Comparison of ENCODE assay signal across 9 cellular contexts in the genomic region with DNA sequence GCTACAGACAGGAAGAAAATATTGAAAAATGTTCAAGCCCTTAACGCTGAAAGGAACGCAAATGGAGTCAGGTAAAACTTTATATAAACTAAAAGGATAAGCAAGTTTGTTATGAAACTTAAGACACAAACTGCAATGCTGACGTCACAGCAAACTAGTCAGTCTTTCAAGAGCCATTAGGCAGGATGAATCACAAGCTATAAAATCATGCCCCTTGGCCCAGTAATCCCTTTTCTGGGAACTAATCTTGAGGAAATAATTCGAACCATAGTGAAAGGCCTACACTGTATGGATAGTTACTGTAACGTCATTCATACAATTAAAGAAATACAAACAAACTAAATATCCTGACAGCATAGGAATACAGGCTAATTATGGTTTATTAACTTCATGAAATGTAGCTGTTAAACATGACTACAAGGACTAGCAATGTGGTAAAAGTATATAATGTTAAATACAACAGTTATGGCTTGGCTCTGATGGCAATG. TPM values are rescaled to one million over a fixed set of nuclear protein-coding genes. Genes with fewer than 3 reads are reported as not detected.
A peak's percentile ranks its signal among the peaks of the same experiment; 100 is the strongest.
DNase-seq lines count a peak whose midpoint lies in the region; ATAC-seq and TF ChIP-seq lines count a peak whose summit lies in the region.
"Had no signal": no experiment of that assay in that cellular context is flagged by ENCODE, and none has a peak within 500 bp of the region (broad histone marks: within the 10 kb centered on the region; RNA-seq: fewer than 3 reads in every experiment).

No MANE protein-coding gene starts in this region.

- CTCF ChIA-PET in mammary epithelial cell (lab: Charles Lee; ENCODE audit: low non-redundant PET): interaction anchor here (0.6 kb wide), 1 partner anchor 123 kb away, joined by 3 read pairs; a partner anchor contains a TSS

- no peak overlapping the region for H3K23ac ChIP-seq in mesenchymal stem cell (ENCODE audit: low read length in 2 of 2)
- no peak overlapping the region for H3K23ac ChIP-seq in neuronal stem cell (ENCODE audit: low read depth, low read length, poor library complexity)

- DNase-seq in AG09319 (ENCODE audit: extremely low read depth, low read depth): peak; percentile 86
- peak; percentile 60 for DNase-seq in MV-4-11 (lab: John Stamatoyannopoulos, UW)
- peak; percentile 93 for DNase-seq in mammary epithelial cell
- peak; percentile 98 for DNase-seq in mesenchymal stem cell
- DNase-seq in NCI-H128 (lab: John Stamatoyannopoulos, UW; ENCODE audit: unreplicated experiment): no peak
- DNase-seq in neuronal stem cell (ENCODE audit: low spot score): no peak
- no peak for DNase-seq in gastrocnemius medialis
- DNase-seq: NCI-H1092 had no signal

- peaks cover 17% of the 10 kb centered on the region for H3K4me1 ChIP-seq in mammary epithelial cell (ENCODE audit: insufficient read depth, low read length)
- no peaks in the 10 kb centered on the region for H3K4me1 ChIP-seq in mesenchymal stem cell (ENCODE audit: control insufficient read depth, insufficient read depth, low read depth, low read length)
- peaks cover 4 to 10% of the 10 kb centered on the region in 2 donors for H3K4me1 ChIP-seq in neuronal stem cell (ENCODE audit: control insufficient read depth in 2 of 2, insufficient read depth in 1 of 2, low read depth in 1 of 2, low read length in 2 of 2)
- peaks cover 0 to 8% of the 10 kb centered on the region in 2 donors for H3K4me1 ChIP-seq in gastrocnemius medialis

- H3K9me3 ChIP-seq in mammary epithelial cell (replicated peaks; ENCODE audit: insufficient read depth, low read length) (no peaks in the 10 kb centered on the region), mesenchymal stem cell (ENCODE audit: control insufficient read depth, low read length) (no peaks in the 10 kb centered on the region), neuronal stem cell (replicated peaks in 1 of 2; ENCODE audit: control insufficient read depth in 2 of 2, insufficient read depth in 1 of 2, low read depth in 1 of 2, low read length in 2 of 2) (no peaks in the 10 kb centered on the region), gastrocnemius medialis (no peaks in the 10 kb centered on the region)

- no peak overlapping the region for H2BK5ac ChIP-seq in mesenchymal stem cell (ENCODE audit: low read depth, low read length, poor library complexity, severe bottlenecking)
- no peak overlapping the region for H2BK5ac ChIP-seq in neuronal stem cell (ENCODE audit: low read length)

- H3K4me2 ChIP-seq in mammary epithelial cell (ENCODE audit: insufficient read depth, low read depth, low read length): no peak overlapping the region
- no peak overlapping the region for H3K4me2 ChIP-seq in mesenchymal stem cell (ENCODE audit: low read length, poor library complexity, severe bottlenecking)
- no peak overlapping the region for H3K4me2 ChIP-seq in neuronal stem cell (ENCODE audit: insufficient read depth, low read length, poor library complexity, severe bottlenecking)

- ATAC-seq in gastrocnemius medialis (no peak), GM18511 (IDR thresholded peaks at IDR 0.05; ENCODE audit: unreplicated experiment) (no peak)

- H2BK12ac ChIP-seq in mesenchymal stem cell (ENCODE audit: low read length in 2 of 2) (no peak overlapping the region), neuronal stem cell (ENCODE audit: low read length) (no peak overlapping the region)

- H3K4ac ChIP-seq in mesenchymal stem cell (ENCODE audit: low read depth in 1 of 2, low read length in 2 of 2): no peak overlapping the region
- H3K4ac ChIP-seq in neuronal stem cell (ENCODE audit: low read length): no peak overlapping the region

- H2BK15ac ChIP-seq in mesenchymal stem cell (ENCODE audit: low read depth, poor library complexity, severe bottlenecking): no peak overlapping the region
- no peak overlapping the region for H2BK15ac ChIP-seq in neuronal stem cell (ENCODE audit: low read length)

- H3K27ac ChIP-seq in mammary epithelial cell (ENCODE audit: insufficient read depth, low read depth, low read length) (peak overlapping the region; percentile 46), mesenchymal stem cell (ENCODE audit: low read length, poor library complexity, severe bottlenecking) (no peak overlapping the region), neuronal stem cell (replicated peaks; ENCODE audit: low read length) (no peak overlapping the region), gastrocnemius medialis (no peak overlapping the region)

- H3K14ac ChIP-seq in mesenchymal stem cell (ENCODE audit: low read length in 2 of 2) (no peak overlapping the region), neuronal stem cell (ENCODE audit: low read length) (no peak overlapping the region)

- TF ChIP-seq POLR2A in gastrocnemius medialis (IDR thresholded peaks at IDR 0.05): no peak

- H2AK5ac ChIP-seq in mesenchymal stem cell (ENCODE audit: low read length, severe bottlenecking) (no peak overlapping the region), neuronal stem cell (ENCODE audit: low read depth, low read length) (no peak overlapping the region)

- H3K27me3 ChIP-seq in mammary epithelial cell (ENCODE audit: insufficient read depth, low read length): no peaks in the 10 kb centered on the region
- H3K27me3 ChIP-seq in mesenchymal stem cell (ENCODE audit: control insufficient read depth in 1 of 2, insufficient read depth in 1 of 2, low read length in 2 of 2): no peaks in the 10 kb centered on the region
- H3K27me3 ChIP-seq in neuronal stem cell (ENCODE audit: control insufficient read depth in 3 of 3, insufficient read depth in 3 of 3, low read depth in 1 of 3, low read length in 3 of 3): no peaks in the 10 kb centered on the region
- H3K27me3 ChIP-seq in gastrocnemius medialis: no peaks in the 10 kb centered on the region

- in situ Hi-C loops in mammary epithelial cell (cut with MboI; ENCODE audit: low sequenced_read_pairs in 2 of 2): no loop called here
- in situ Hi-C loops in gastrocnemius medialis (cut with MboI; ENCODE audit: low sequenced_read_pairs in 4 of 4): no loop called here

- no peaks in the 10 kb centered on the region for H4K20me1 ChIP-seq in mammary epithelial cell (ENCODE audit: insufficient read depth, low read length)

- H3K9ac ChIP-seq in mammary epithelial cell (ENCODE audit: insufficient read depth, low read length): no peak overlapping the region
- peak overlapping the region; percentile 75 for H3K9ac ChIP-seq in mesenchymal stem cell (ENCODE audit: low read length)
- H3K9ac ChIP-seq in neuronal stem cell (ENCODE audit: low read depth, low read length, poor library complexity): no peak overlapping the region

- 51% methylated on average over 5 of the region's 5 CpGs for WGBS in mammary epithelial cell (ENCODE audit: low coverage, missing lambda C conversion rate)
- WGBS in mesenchymal stem cell: 44% methylated on average over 2 of the region's 5 CpGs
- no CpG with 5 or more reads among the region's 5 CpGs for WGBS in neuronal stem cell (ENCODE audit: extremely low coverage in 2 of 2, insufficient read length in 2 of 2, insufficient replicate concordance in 1 of 2), 2 donors

- intact Hi-C loops in mammary epithelial cell (cut with micrococcal nuclease): no loop called here
- intact Hi-C loops in gastrocnemius medialis (cut with DNase I; ENCODE audit: low total_unique reads): no loop called here

- H3K36me3 ChIP-seq in mammary epithelial cell (ENCODE audit: insufficient read depth, low read length): no peaks in the 10 kb centered on the region
- H3K36me3 ChIP-seq in mesenchymal stem cell (ENCODE audit: control insufficient read depth in 1 of 2, insufficient read depth in 2 of 2, low read depth in 1 of 2, low read length in 2 of 2): peaks cover 3 to 35% of the 10 kb centered on the region in 2 experiments
- peaks cover 0 to 2% of the 10 kb centered on the region in 2 donors for H3K36me3 ChIP-seq in neuronal stem cell (replicated peaks in 1 of 2; ENCODE audit: control insufficient read depth in 2 of 2, insufficient read depth in 2 of 2, low read length in 2 of 2)
- H3K36me3 ChIP-seq in gastrocnemius medialis: peaks cover 0 to 5% of the 10 kb centered on the region in 2 donors

- H2BK120ac ChIP-seq in mesenchymal stem cell (ENCODE audit: low read depth, low read length) (no peak overlapping the region), neuronal stem cell (ENCODE audit: low read depth, low read length) (no peak overlapping the region)

- no TSS peak for BruUV-seq in mammary epithelial cell (replicated peaks; lab: Mats Ljungman, UMichigan)

- dilution Hi-C loops in mammary epithelial cell (cut with HindIII; ENCODE audit: low sequenced_read_pairs): no loop called here

- H2AFZ ChIP-seq in mammary epithelial cell (ENCODE audit: low read depth, low read length) (no peak overlapping the region), mesenchymal stem cell (ENCODE audit: low read depth, low read length) (no peak overlapping the region), neuronal stem cell (ENCODE audit: low read length) (no peak overlapping the region)

- TF ChIP-seq CTCF in AG09319 (IDR thresholded peaks at IDR 0.05; ENCODE audit: low read depth, low read length): no peak
- TF ChIP-seq CTCF in mammary epithelial cell (conservative IDR thresholded peaks at IDR 0.05 in 1 of 2, IDR thresholded peaks at IDR 0.05 in 1 of 2; ENCODE audit: extremely low read depth in 1 of 2, insufficient read depth in 1 of 2, low read depth in 1 of 2, low read length in 2 of 2): no peak
- no peak for TF ChIP-seq CTCF in gastrocnemius medialis (IDR thresholded peaks at IDR 0.05 in 4 of 5, conservative IDR thresholded peaks at IDR 0.05 in 1 of 5)

- H3K79me1 ChIP-seq in mesenchymal stem cell (replicated peaks; ENCODE audit: low read length, poor library complexity, severe bottlenecking): no peaks in the 10 kb centered on the region
- no peaks in the 10 kb centered on the region for H3K79me1 ChIP-seq in neuronal stem cell (ENCODE audit: low read depth, low read length)

- no peak overlapping the region for H4K8ac ChIP-seq in mesenchymal stem cell (ENCODE audit: low read length)
- H4K8ac ChIP-seq in neuronal stem cell (ENCODE audit: low read depth, low read length): no peak overlapping the region

- H4K91ac ChIP-seq in mesenchymal stem cell (ENCODE audit: low read length): no peak overlapping the region
- no peak overlapping the region for H4K91ac ChIP-seq in neuronal stem cell (ENCODE audit: low read depth, low read length, poor library complexity)

- H3K4me3 ChIP-seq in mammary epithelial cell (replicated peaks in 1 of 3; ENCODE audit: insufficient read depth in 1 of 3, low read depth in 2 of 3, low read length in 3 of 3): no peak overlapping the region
- peak overlapping the region in 1 of 2 experiments; percentile 22 for H3K4me3 ChIP-seq in mesenchymal stem cell (ENCODE audit: insufficient read depth in 1 of 2, low read depth in 1 of 2, low read length in 2 of 2)
- no peak overlapping the region for H3K4me3 ChIP-seq in neuronal stem cell (ENCODE audit: low read length in 2 of 2)
- no peak overlapping the region for H3K4me3 ChIP-seq in gastrocnemius medialis

- no peaks in the 10 kb centered on the region for H3K79me2 ChIP-seq in mammary epithelial cell (ENCODE audit: insufficient read depth, low read length)

- H3K18ac ChIP-seq in mesenchymal stem cell (ENCODE audit: low read depth in 1 of 2, low read length in 2 of 2) (no peak overlapping the region), neuronal stem cell (ENCODE audit: low read length) (no peak overlapping the region)

RNA-seq across cellular contexts. Expression of a gene that starts 42.7 kb away (rescaled TPM):
- 10 to 100 TPM; 13.3 to 23.5 TPM for total RNA-seq in mammary epithelial cell
- polyA plus RNA-seq in mammary epithelial cell: 0.94 TPM
- polyA minus RNA-seq in mammary epithelial cell: 0.93 TPM
- polyA plus RNA-seq in mesenchymal stem cell (2013, experiment 1 of 2): 11.7 TPM
- 11.6 TPM for polyA plus RNA-seq in mesenchymal stem cell (2013, experiment 2 of 2)
- 13.5 TPM for polyA plus RNA-seq in neuronal stem cell (2013, experiment 1 of 2)
- polyA plus RNA-seq in neuronal stem cell (2013, experiment 2 of 2): 13.0 TPM
- total RNA-seq in gastrocnemius medialis: 10 to 100 TPM; 54.3 to 81.5 (median 67.5) TPM

Comparison
In these comparisons a context has a peak if more than half of its experiments do, and no peak if none do; other contexts are left out.
1. DNase-seq: peak in AG09319 (single experiment), MV-4-11 (single experiment), mammary epithelial cell (single experiment) and mesenchymal stem cell (single experiment); none in NCI-H128 (single experiment), neuronal stem cell (single experiment) and gastrocnemius medialis (0 of 2).